In the genomic region with DNA sequence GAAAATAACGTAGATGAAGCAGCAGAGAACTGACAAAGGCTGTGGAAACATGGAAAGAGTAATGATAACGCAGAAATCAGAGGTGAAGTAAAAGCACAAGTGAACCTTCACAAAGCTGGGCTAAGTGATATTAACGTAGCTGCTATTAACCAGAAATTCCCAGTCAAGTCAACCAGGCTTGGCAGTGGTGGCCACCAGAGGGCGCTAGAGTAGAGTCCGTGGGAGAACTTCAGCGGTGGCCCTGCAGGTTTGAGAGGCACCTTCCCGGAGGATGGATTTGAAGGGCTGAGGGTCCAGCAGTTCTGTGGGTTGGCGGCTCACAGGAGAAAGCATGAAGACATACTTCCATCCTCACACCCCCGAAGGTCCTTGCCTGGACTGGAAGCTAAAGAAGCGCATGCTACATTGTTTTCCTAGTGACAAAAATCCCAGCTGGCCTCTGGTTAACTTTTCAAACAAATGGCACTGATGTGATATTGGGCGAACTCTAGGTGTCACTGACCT, we compare ENCODE assay signal across 1 cellular context.
TF ChIP-seq lines count a peak whose summit lies in the region.

No MANE protein-coding gene starts in this region.

TF ChIP-seq in HepG2, 621 proteins besides CTCF, POLR2A, EP300 and RAD21 (continued from another document):
- TF ChIP-seq, protein P1, sequence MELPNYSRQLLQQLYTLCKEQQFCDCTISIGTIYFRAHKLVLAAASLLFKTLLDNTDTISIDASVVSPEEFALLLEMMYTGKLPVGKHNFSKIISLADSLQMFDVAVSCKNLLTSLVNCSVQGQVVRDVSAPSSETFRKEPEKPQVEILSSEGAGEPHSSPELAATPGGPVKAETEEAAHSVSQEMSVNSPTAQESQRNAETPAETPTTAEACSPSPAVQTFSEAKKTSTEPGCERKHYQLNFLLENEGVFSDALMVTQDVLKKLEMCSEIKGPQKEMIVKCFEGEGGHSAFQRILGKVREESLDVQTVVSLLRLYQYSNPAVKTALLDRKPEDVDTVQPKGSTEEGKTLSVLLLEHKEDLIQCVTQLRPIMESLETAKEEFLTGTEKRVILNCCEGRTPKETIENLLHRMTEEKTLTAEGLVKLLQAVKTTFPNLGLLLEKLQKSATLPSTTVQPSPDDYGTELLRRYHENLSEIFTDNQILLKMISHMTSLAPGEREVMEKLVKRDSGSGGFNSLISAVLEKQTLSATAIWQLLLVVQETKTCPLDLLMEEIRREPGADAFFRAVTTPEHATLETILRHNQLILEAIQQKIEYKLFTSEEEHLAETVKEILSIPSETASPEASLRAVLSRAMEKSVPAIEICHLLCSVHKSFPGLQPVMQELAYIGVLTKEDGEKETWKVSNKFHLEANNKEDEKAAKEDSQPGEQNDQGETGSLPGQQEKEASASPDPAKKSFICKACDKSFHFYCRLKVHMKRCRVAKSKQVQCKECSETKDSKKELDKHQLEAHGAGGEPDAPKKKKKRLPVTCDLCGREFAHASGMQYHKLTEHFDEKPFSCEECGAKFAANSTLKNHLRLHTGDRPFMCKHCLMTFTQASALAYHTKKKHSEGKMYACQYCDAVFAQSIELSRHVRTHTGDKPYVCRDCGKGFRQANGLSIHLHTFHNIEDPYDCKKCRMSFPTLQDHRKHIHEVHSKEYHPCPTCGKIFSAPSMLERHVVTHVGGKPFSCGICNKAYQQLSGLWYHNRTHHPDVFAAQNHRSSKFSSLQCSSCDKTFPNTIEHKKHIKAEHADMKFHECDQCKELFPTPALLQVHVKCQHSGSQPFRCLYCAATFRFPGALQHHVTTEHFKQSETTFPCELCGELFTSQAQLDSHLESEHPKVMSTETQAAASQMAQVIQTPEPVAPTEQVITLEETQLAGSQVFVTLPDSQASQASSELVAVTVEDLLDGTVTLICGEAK (IDR thresholded peaks at IDR 0.05): no peak
- TF ChIP-seq, protein P1 (CRISPR knock-in tag; IDR thresholded peaks at IDR 0.05): no peak
- TF ChIP-seq CBX5 (CRISPR knock-in tag; IDR thresholded peaks at IDR 0.05; ENCODE audit: borderline replicate concordance) (0 out of 2 replicates have a peak, but pooled peaks have one; percentile 62), FOXK1 (CRISPR knock-in tag; IDR thresholded peaks at IDR 0.05; ENCODE audit: borderline replicate concordance, low read depth) (0 out of 2 replicates have a peak, but pooled peaks have one; percentile 24), STAT5B (CRISPR knock-in tag; IDR thresholded peaks at IDR 0.05) (no peak), ZNF546 (CRISPR knock-in tag; conservative IDR thresholded peaks at IDR 0.05) (no peak), MEIS1 (CRISPR knock-in tag; IDR thresholded peaks at IDR 0.05; ENCODE audit: borderline replicate concordance) (no peak), GATAD2A (CRISPR knock-in tag; IDR thresholded peaks at IDR 0.05) (peak; percentile 59; the same call in 1 of the 2 replicates), ZBTB7B (CRISPR knock-in tag; IDR thresholded peaks at IDR 0.05) (peak; percentile 18; the same call in 1 of the 2 replicates), SOX5 (CRISPR knock-in tag; IDR thresholded peaks at IDR 0.05; ENCODE audit: borderline replicate concordance) (0 out of 2 replicates have a peak, but pooled peaks have one; percentile 43), MIXL1 (CRISPR knock-in tag; IDR thresholded peaks at IDR 0.05) (peak; percentile 43), PLRG1 (conservative IDR thresholded peaks at IDR 0.05) (no peak), YY1 (IDR thresholded peaks at IDR 0.05; ENCODE audit: insufficient read depth, insufficient replicate concordance, low read depth, low read length) (no peak), ZFX (CRISPR knock-in tag; IDR thresholded peaks at IDR 0.05; ENCODE audit: low read depth) (peak; percentile 8; the same call in 1 of the 2 replicates), ZNF12 (CRISPR knock-in tag; IDR thresholded peaks at IDR 0.05) (peak; percentile 23; the same call in 1 of the 2 replicates), NKX3-1 (CRISPR knock-in tag; IDR thresholded peaks at IDR 0.05) (no peak), SOX13 (IDR thresholded peaks at IDR 0.05) (no peak), SOX13 (CRISPR knock-in tag; conservative IDR thresholded peaks at IDR 0.05 in 1 of 2, IDR thresholded peaks at IDR 0.05 in 1 of 2) (peak in 1 of 2 experiments; percentile 25; a peak in 1 of 4 replicates)
- TF ChIP-seq, protein P2, sequence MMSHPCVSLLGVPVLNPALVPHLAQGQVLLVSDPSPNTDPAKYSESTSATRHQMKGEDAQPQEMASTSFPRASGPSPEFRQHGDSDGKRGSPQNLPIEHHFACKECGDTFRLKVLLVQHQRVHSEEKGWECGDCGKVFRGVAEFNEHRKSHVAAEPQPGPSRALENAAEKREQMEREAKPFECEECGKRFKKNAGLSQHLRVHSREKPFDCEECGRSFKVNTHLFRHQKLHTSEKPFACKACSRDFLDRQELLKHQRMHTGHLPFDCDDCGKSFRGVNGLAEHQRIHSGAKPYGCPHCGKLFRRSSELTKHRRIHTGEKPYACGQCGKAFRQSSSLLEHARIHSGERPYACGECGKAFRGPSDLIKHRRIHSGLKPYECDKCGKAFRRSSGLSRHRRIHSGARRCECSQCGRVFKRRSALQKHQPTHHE (CRISPR knock-in tag; IDR thresholded peaks at IDR 0.05; ENCODE audit: borderline replicate concordance): no peak
- TF ChIP-seq, protein P3, sequence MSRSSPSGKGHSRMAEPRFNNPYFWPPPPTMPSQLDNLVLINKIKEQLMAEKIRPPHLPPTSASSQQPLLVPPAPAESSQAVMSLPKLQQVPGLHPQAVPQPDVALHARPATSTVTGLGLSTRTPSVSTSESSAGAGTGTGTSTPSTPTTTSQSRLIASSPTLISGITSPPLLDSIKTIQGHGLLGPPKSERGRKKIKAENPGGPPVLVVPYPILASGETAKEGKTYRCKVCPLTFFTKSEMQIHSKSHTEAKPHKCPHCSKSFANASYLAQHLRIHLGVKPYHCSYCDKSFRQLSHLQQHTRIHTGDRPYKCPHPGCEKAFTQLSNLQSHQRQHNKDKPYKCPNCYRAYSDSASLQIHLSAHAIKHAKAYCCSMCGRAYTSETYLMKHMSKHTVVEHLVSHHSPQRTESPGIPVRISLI (CRISPR knock-in tag; IDR thresholded peaks at IDR 0.05; ENCODE audit: borderline replicate concordance): no peak
- TF ChIP-seq, protein P4, sequence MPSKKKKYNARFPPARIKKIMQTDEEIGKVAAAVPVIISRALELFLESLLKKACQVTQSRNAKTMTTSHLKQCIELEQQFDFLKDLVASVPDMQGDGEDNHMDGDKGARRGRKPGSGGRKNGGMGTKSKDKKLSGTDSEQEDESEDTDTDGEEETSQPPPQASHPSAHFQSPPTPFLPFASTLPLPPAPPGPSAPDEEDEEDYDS (CRISPR knock-in tag; IDR thresholded peaks at IDR 0.05): 0 out of 2 replicates have a peak, but pooled peaks have one; percentile 31
- TF ChIP-seq, protein P5, sequence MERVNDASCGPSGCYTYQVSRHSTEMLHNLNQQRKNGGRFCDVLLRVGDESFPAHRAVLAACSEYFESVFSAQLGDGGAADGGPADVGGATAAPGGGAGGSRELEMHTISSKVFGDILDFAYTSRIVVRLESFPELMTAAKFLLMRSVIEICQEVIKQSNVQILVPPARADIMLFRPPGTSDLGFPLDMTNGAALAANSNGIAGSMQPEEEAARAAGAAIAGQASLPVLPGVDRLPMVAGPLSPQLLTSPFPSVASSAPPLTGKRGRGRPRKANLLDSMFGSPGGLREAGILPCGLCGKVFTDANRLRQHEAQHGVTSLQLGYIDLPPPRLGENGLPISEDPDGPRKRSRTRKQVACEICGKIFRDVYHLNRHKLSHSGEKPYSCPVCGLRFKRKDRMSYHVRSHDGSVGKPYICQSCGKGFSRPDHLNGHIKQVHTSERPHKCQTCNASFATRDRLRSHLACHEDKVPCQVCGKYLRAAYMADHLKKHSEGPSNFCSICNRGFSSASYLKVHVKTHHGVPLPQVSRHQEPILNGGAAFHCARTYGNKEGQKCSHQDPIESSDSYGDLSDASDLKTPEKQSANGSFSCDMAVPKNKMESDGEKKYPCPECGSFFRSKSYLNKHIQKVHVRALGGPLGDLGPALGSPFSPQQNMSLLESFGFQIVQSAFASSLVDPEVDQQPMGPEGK (CRISPR knock-in tag; IDR thresholded peaks at IDR 0.05): 0 out of 2 replicates have a peak, but pooled peaks have one; percentile 28
- TF ChIP-seq, protein P6, sequence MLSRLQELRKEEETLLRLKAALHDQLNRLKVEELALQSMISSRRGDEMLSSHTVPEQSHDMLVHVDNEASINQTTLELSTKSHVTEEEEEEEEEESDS (CRISPR knock-in tag; IDR thresholded peaks at IDR 0.05; ENCODE audit: borderline replicate concordance): no peak
- TF ChIP-seq, protein P7, sequence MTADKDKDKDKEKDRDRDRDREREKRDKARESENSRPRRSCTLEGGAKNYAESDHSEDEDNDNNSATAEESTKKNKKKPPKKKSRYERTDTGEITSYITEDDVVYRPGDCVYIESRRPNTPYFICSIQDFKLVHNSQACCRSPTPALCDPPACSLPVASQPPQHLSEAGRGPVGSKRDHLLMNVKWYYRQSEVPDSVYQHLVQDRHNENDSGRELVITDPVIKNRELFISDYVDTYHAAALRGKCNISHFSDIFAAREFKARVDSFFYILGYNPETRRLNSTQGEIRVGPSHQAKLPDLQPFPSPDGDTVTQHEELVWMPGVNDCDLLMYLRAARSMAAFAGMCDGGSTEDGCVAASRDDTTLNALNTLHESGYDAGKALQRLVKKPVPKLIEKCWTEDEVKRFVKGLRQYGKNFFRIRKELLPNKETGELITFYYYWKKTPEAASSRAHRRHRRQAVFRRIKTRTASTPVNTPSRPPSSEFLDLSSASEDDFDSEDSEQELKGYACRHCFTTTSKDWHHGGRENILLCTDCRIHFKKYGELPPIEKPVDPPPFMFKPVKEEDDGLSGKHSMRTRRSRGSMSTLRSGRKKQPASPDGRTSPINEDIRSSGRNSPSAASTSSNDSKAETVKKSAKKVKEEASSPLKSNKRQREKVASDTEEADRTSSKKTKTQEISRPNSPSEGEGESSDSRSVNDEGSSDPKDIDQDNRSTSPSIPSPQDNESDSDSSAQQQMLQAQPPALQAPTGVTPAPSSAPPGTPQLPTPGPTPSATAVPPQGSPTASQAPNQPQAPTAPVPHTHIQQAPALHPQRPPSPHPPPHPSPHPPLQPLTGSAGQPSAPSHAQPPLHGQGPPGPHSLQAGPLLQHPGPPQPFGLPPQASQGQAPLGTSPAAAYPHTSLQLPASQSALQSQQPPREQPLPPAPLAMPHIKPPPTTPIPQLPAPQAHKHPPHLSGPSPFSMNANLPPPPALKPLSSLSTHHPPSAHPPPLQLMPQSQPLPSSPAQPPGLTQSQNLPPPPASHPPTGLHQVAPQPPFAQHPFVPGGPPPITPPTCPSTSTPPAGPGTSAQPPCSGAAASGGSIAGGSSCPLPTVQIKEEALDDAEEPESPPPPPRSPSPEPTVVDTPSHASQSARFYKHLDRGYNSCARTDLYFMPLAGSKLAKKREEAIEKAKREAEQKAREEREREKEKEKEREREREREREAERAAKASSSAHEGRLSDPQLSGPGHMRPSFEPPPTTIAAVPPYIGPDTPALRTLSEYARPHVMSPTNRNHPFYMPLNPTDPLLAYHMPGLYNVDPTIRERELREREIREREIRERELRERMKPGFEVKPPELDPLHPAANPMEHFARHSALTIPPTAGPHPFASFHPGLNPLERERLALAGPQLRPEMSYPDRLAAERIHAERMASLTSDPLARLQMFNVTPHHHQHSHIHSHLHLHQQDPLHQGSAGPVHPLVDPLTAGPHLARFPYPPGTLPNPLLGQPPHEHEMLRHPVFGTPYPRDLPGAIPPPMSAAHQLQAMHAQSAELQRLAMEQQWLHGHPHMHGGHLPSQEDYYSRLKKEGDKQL (CRISPR knock-in tag; IDR thresholded peaks at IDR 0.05; ENCODE audit: low read depth): no peak
- TF ChIP-seq, protein P8, sequence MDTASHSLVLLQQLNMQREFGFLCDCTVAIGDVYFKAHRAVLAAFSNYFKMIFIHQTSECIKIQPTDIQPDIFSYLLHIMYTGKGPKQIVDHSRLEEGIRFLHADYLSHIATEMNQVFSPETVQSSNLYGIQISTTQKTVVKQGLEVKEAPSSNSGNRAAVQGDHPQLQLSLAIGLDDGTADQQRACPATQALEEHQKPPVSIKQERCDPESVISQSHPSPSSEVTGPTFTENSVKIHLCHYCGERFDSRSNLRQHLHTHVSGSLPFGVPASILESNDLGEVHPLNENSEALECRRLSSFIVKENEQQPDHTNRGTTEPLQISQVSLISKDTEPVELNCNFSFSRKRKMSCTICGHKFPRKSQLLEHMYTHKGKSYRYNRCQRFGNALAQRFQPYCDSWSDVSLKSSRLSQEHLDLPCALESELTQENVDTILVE (CRISPR knock-in tag; IDR thresholded peaks at IDR 0.05): 0 out of 2 replicates have a peak, but pooled peaks have one; percentile 30
